Comparison of ENCODE assay signal across 1 cellular context in the genomic region with DNA sequence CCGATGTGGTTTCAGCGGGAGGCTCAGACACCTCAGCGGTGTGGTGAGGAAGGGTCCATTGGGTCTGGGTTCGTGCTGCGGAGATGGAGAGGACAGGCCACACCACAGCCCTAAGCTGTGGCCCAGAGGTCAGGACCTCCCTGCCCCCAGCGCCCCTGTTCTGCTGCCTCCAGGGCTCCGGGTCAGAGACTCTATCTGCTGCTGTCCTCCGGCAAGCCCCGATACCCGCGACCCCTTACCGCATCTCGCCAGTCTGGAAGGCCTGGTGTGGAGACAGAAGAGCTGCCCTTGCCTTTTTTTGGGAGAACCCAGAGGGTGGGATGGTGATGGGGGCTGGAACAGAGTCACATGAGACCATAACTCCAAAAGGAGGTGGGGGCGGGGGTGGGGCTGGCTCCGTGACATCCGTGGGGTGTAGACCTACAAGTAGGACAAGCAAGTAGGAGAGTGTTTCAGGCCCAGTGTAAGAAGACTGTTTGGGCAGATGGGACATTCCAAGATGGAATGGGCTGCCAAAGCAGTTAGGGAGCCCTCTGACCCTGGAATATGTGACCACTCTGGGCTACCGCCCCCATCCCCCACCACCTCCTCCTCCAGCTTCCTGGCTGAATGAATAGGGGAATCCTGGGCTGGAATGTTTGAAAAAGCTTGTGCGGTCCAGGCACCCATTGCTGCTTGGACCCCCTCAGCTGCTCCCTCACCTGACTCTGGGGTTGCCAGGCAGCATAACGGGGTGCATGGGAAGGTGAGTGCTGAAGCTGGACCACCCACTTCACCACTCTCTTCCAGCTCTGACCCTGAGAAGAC.
TF ChIP-seq lines count a peak whose summit lies in the region.

No MANE protein-coding gene starts in this region.

TF ChIP-seq in SK-N-SH, 30 proteins besides CTCF, POLR2A, EP300 and RAD21 (continued from another document):
- TF ChIP-seq, protein P1, sequence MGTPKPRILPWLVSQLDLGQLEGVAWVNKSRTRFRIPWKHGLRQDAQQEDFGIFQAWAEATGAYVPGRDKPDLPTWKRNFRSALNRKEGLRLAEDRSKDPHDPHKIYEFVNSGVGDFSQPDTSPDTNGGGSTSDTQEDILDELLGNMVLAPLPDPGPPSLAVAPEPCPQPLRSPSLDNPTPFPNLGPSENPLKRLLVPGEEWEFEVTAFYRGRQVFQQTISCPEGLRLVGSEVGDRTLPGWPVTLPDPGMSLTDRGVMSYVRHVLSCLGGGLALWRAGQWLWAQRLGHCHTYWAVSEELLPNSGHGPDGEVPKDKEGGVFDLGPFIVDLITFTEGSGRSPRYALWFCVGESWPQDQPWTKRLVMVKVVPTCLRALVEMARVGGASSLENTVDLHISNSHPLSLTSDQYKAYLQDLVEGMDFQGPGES (IDR thresholded peaks at IDR 0.05; ENCODE audit: low read depth, low read length) = no peak
- TF ChIP-seq ELF1 (IDR thresholded peaks at IDR 0.05) = no peak
- TF ChIP-seq EZH2phosphoT487 (IDR thresholded peaks at IDR 0.05; ENCODE audit: borderline replicate concordance, low read depth) = no peak
- TF ChIP-seq, protein P2, sequence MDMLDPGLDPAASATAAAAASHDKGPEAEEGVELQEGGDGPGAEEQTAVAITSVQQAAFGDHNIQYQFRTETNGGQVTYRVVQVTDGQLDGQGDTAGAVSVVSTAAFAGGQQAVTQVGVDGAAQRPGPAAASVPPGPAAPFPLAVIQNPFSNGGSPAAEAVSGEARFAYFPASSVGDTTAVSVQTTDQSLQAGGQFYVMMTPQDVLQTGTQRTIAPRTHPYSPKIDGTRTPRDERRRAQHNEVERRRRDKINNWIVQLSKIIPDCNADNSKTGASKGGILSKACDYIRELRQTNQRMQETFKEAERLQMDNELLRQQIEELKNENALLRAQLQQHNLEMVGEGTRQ (IDR thresholded peaks at IDR 0.05; ENCODE audit: borderline replicate concordance, low read depth, low read length) = no peak
TF ChIP-seq in SK-N-SH: peak in this region for 0.
